8 cellular contexts compared by ENCODE assay signal in genomic region chr3:14947886-14948608, GRCh38. TPM values are rescaled to one million over a fixed set of nuclear protein-coding genes. Genes with fewer than 3 reads are reported as not detected.
A peak's percentile ranks its signal among the peaks of the same experiment; 100 is the strongest.
DNase-seq lines count a peak whose midpoint lies in the region; ATAC-seq and TF ChIP-seq lines count a peak whose summit lies in the region.

No MANE protein-coding gene starts in this region.

- peaks cover 2% of the 10 kb centered on the region for H3K36me3 Mint-ChIP-seq in T-helper 17 cell (ENCODE audit: low read depth)

- peak overlapping the region; percentile 99 for H3K27ac Mint-ChIP-seq in T-helper 17 cell

- H3K4me1 Mint-ChIP-seq in T-helper 17 cell: peaks cover 43% of the 10 kb centered on the region

- ATAC-seq in GM18499 (IDR thresholded peaks at IDR 0.05; ENCODE audit: insufficient read depth, unreplicated experiment) (peak; percentile 81), HG02938 (IDR thresholded peaks at IDR 0.05; ENCODE audit: unreplicated experiment) (peak; percentile 85), T-helper 17 cell (peak; percentile 91), left ventricle myocardium superior (peak; percentile 97)

- H3K4me1 ChIP-seq in prostate gland (replicated peaks) (peaks cover 7% of the 10 kb centered on the region), urinary bladder (ENCODE audit: insufficient read depth) (no peaks in the 10 kb centered on the region)

- WGBS in prostate gland: under 1% methylated on average over 69 of the region's 79 CpGs
- WGBS in urinary bladder: under 1% methylated on average over 79 of the region's 79 CpGs

- no peak for TF ChIP-seq POLR2A in prostate gland (IDR thresholded peaks at IDR 0.05)

- no peak for TF ChIP-seq CTCF in prostate gland (IDR thresholded peaks at IDR 0.05)

- no peaks in the 10 kb centered on the region for H3K27me3 ChIP-seq in prostate gland (replicated peaks; ENCODE audit: insufficient read depth)

- intact Hi-C loops in left ventricle myocardium superior (cut with micrococcal nuclease): no loop called here
- intact Hi-C loops in prostate gland (cut with DNase I): no loop called here

- H3K27me3 Mint-ChIP-seq in T-helper 17 cell: no peaks in the 10 kb centered on the region

- DNase-seq in NCI-H1694 treated with DMSO at 0.1 percent for 48 hours (lab: John Stamatoyannopoulos, UW) (peak; percentile 53), T-helper 17 cell (peak; percentile 91 to 94 (median 93)), left ventricle myocardium superior (peak; percentile 98), prostate gland (ENCODE audit: low spot score) (peak; percentile 98)

- H3K4me3 Mint-ChIP-seq in T-helper 17 cell: peak overlapping the region; percentile 99

- H3K36me3 ChIP-seq in prostate gland (peaks cover 0 to 5% of the 10 kb centered on the region in 2 donors), urinary bladder (ENCODE audit: insufficient read depth) (peaks cover 3% of the 10 kb centered on the region)

- peak overlapping the region; percentile 100 for H3K27ac ChIP-seq in angular gyrus (ENCODE audit: low read depth, low read length)
- peak overlapping the region; percentile 98 to 99 for H3K27ac ChIP-seq in prostate gland
- peak overlapping the region; percentile 99 for H3K27ac ChIP-seq in urinary bladder (ENCODE audit: low read depth)

- no peaks in the 10 kb centered on the region for H3K9me3 ChIP-seq in T-helper 17 cell (ENCODE audit: control insufficient read depth, low read length, poor library complexity, severe bottlenecking)
- H3K9me3 ChIP-seq in prostate gland: no peaks in the 10 kb centered on the region

- peak overlapping the region; percentile 91 to 93 for H3K4me3 ChIP-seq in prostate gland
- peak overlapping the region; percentile 99 for H3K4me3 ChIP-seq in urinary bladder (ENCODE audit: low read depth, low read length)

RNA-seq across cellular contexts. Expression of gene NR2C2, which starts 0.7 kb away (rescaled TPM):
- total RNA-seq in T-helper 17 cell (10 to 100 TPM; 47.1 to 48.3 TPM), left ventricle myocardium superior (31.8 TPM), prostate gland (10 to 100 TPM; 36.8 to 78.5 TPM), urinary bladder (63.1 TPM)
- polyA plus RNA-seq in urinary bladder: 18.2 TPM

Comparison
In these comparisons a context has a peak if more than half of its experiments do, and no peak if none do; other contexts are left out.
1. Peak in every context shown above with its lines: DNase-seq, ATAC-seq, H3K4me3 ChIP-seq and H3K27ac ChIP-seq.